Comparison of ENCODE assay signal across 8 cellular contexts in the genomic region with DNA sequence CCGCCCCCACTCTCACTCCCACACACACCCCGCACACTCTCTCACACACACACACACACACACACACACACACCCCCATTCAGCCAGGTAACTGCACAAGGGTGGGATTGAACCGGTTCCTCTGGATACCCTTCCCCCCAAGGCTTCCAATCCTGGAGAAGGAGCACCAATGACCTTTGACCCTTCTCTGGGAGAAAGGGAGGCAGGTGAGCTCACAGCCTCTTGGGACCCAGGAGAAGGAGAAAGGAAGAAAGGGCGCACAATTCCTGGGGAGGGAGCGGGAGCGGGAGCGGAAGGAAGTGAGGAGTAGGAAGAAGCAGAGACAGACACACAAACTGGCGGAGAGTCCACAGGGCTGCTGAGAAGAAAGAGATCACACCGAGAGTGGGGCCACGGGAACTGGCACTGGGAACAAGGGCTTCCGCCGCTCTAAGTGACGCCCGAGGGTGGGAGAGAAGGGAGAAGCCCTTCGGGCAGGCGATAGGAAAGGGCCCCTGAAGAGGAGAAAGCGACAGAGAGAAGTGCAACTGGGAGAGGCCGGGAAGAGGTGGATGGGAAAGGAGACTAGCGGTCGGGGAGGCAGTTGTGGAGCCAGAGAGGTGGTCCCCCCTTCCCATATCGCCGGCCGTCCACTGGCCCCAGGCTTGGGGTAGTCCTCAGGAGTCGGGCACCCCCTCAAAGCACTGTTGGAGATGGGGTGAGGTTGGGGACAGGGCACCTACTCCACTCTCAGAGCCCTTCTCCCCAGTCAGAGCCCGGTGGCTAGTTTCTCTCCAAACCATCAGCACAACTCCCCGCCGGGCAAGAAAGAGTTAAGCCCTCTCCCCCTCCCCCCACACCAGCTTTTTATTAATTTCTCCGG. TPM values are rescaled to one million over a fixed set of nuclear protein-coding genes. Genes with fewer than 3 reads are reported as not detected.
DNase-seq lines count a peak whose midpoint lies in the region; ATAC-seq lines count a peak whose summit lies in the region.

No MANE protein-coding gene starts in this region.

- H3K9ac ChIP-seq in mesenchymal stem cell (ENCODE audit: low read length) = peak overlapping the region; percentile 75

- no peaks in the 10 kb centered on the region for H3K36me3 Mint-ChIP-seq in activated naive CD4-positive, alpha-beta T cell treated with anti-CD3 and anti-CD28 coated beads, Interleukin-2, amount 50 U/mL, for 24 hours
- H3K36me3 Mint-ChIP-seq in activated naive CD4-positive, alpha-beta T cell treated with anti-CD3 and anti-CD28 coated beads, Interleukin-2, amount 50 U/mL, for 72 hours = peaks cover 0 to 11% of the 10 kb centered on the region in 2 donors
- H3K36me3 Mint-ChIP-seq in central memory CD8-positive, alpha-beta T cell (ENCODE audit: insufficient read depth) = peaks cover 25% of the 10 kb centered on the region

- H3K79me1 ChIP-seq in mesenchymal stem cell (replicated peaks; ENCODE audit: low read length, poor library complexity, severe bottlenecking) = peaks cover 18% of the 10 kb centered on the region

- peak overlapping the region; percentile 18 to 87 for H2BK12ac ChIP-seq in mesenchymal stem cell (ENCODE audit: low read length in 2 of 2)

- peaks cover 0 to 21% of the 10 kb centered on the region in 2 experiments for H3K36me3 ChIP-seq in mesenchymal stem cell (ENCODE audit: control insufficient read depth in 1 of 2, insufficient read depth in 2 of 2, low read depth in 1 of 2, low read length in 2 of 2)

- ATAC-seq in activated naive CD4-positive, alpha-beta T cell treated with anti-CD3 and anti-CD28 coated beads, Interleukin-2, amount 50 U/mL, for 72 hours = no peak
- ATAC-seq in central memory CD8-positive, alpha-beta T cell (replicated peaks; ENCODE audit: extremely low read depth, poor library complexity, severe bottlenecking) = no peak

- no peaks in the 10 kb centered on the region for H3K27me3 ChIP-seq in mesenchymal stem cell (ENCODE audit: control insufficient read depth in 1 of 2, insufficient read depth in 1 of 2, low read length in 2 of 2)

- H3K4me2 ChIP-seq in mesenchymal stem cell (ENCODE audit: low read length, poor library complexity, severe bottlenecking) = peak overlapping the region; percentile 93

- DNase-seq in activated naive CD4-positive, alpha-beta T cell treated with anti-CD3 and anti-CD28 coated beads, Interleukin-2, amount 50 U/mL, for 72 hours (ENCODE audit: low spot score in 2 of 2) = no peak
- no peak for DNase-seq in central memory CD8-positive, alpha-beta T cell (ENCODE audit: low spot score in 2 of 2)
- peak; percentile 57 for DNase-seq in mesenchymal stem cell
- peak; percentile 43 for DNase-seq in ureter (ENCODE audit: low spot score)
- no peak for DNase-seq in activated CD8-positive, alpha-beta memory T cell treated with anti-CD3 and anti-CD28 coated beads for 24 hours
- no peak for DNase-seq in cerebellum (ENCODE audit: low spot score)
- DNase-seq in NCI-H187 (lab: John Stamatoyannopoulos, UW) = no peak

- peak overlapping the region in 1 of 2 experiments; percentile 23 for H3K23ac ChIP-seq in mesenchymal stem cell (ENCODE audit: low read length in 2 of 2)

- peak overlapping the region; percentile 90 for H3K27ac ChIP-seq in mesenchymal stem cell (ENCODE audit: low read length, poor library complexity, severe bottlenecking)

- peak overlapping the region; percentile 40 for H2BK15ac ChIP-seq in mesenchymal stem cell (ENCODE audit: low read depth, poor library complexity, severe bottlenecking)

- peaks cover 27% of the 10 kb centered on the region for H3K4me1 Mint-ChIP-seq in activated naive CD4-positive, alpha-beta T cell treated with anti-CD3 and anti-CD28 coated beads, Interleukin-2, amount 50 U/mL, for 24 hours
- peaks cover 42% of the 10 kb centered on the region for H3K4me1 Mint-ChIP-seq in central memory CD8-positive, alpha-beta T cell

- peak overlapping the region; percentile 81 to 88 for H3K18ac ChIP-seq in mesenchymal stem cell (ENCODE audit: low read depth in 1 of 2, low read length in 2 of 2)

- peak overlapping the region; percentile 93 for H4K91ac ChIP-seq in mesenchymal stem cell (ENCODE audit: low read length)

- H3K4me3 Mint-ChIP-seq in activated naive CD4-positive, alpha-beta T cell treated with anti-CD3 and anti-CD28 coated beads, Interleukin-2, amount 50 U/mL, for 24 hours = peak overlapping the region; percentile 68
- peak overlapping the region; percentile 72 for H3K4me3 Mint-ChIP-seq in central memory CD8-positive, alpha-beta T cell

- peak overlapping the region; percentile 75 to 79 for H3K4me3 ChIP-seq in mesenchymal stem cell (ENCODE audit: insufficient read depth in 1 of 2, low read depth in 1 of 2, low read length in 2 of 2)

- WGBS in mesenchymal stem cell = 16% methylated on average over 20 of the region's 28 CpGs

- H2BK5ac ChIP-seq in mesenchymal stem cell (ENCODE audit: low read depth, low read length, poor library complexity, severe bottlenecking) = no peak overlapping the region

- H4K8ac ChIP-seq in mesenchymal stem cell (ENCODE audit: low read length) = peak overlapping the region; percentile 94

- peak overlapping the region; percentile 47 for H2AFZ ChIP-seq in mesenchymal stem cell (ENCODE audit: low read depth, low read length)

- H3K27me3 Mint-ChIP-seq in activated naive CD4-positive, alpha-beta T cell treated with anti-CD3 and anti-CD28 coated beads, Interleukin-2, amount 50 U/mL, for 24 hours = peaks cover 9% of the 10 kb centered on the region
- H3K27me3 Mint-ChIP-seq in central memory CD8-positive, alpha-beta T cell = peaks cover 16% of the 10 kb centered on the region

- H3K4me1 ChIP-seq in mesenchymal stem cell (ENCODE audit: control insufficient read depth, insufficient read depth, low read depth, low read length) = peaks cover 45% of the 10 kb centered on the region

- H3K9me3 Mint-ChIP-seq in activated naive CD4-positive, alpha-beta T cell treated with anti-CD3 and anti-CD28 coated beads, Interleukin-2, amount 50 U/mL, for 24 hours = no peaks in the 10 kb centered on the region
- no peaks in the 10 kb centered on the region for H3K9me3 Mint-ChIP-seq in activated naive CD4-positive, alpha-beta T cell treated with anti-CD3 and anti-CD28 coated beads, Interleukin-2, amount 50 U/mL, for 72 hours
- H3K9me3 Mint-ChIP-seq in central memory CD8-positive, alpha-beta T cell = no peaks in the 10 kb centered on the region

- no peaks in the 10 kb centered on the region for H3K9me3 ChIP-seq in mesenchymal stem cell (ENCODE audit: control insufficient read depth, low read length)

- H3K14ac ChIP-seq in mesenchymal stem cell (ENCODE audit: low read length in 2 of 2) = peak overlapping the region; percentile 86 to 89

- peak overlapping the region; percentile 89 for H2AK5ac ChIP-seq in mesenchymal stem cell (ENCODE audit: low read length, severe bottlenecking)

- H3K4ac ChIP-seq in mesenchymal stem cell (ENCODE audit: low read depth in 1 of 2, low read length in 2 of 2) = peak overlapping the region; percentile 9 to 79

- peak overlapping the region; percentile 84 for H2BK120ac ChIP-seq in mesenchymal stem cell (ENCODE audit: low read depth, low read length)

- H3K27ac Mint-ChIP-seq in activated naive CD4-positive, alpha-beta T cell treated with anti-CD3 and anti-CD28 coated beads, Interleukin-2, amount 50 U/mL, for 24 hours = peak overlapping the region; percentile 72
- H3K27ac Mint-ChIP-seq in activated naive CD4-positive, alpha-beta T cell treated with anti-CD3 and anti-CD28 coated beads, Interleukin-2, amount 50 U/mL, for 72 hours = no peak overlapping the region
- H3K27ac Mint-ChIP-seq in central memory CD8-positive, alpha-beta T cell (ENCODE audit: low read depth) = peak overlapping the region; percentile 90

RNA-seq across cellular contexts. Expression of gene SAMD14, which starts 1.3 kb away (rescaled TPM):
- total RNA-seq in activated naive CD4-positive, alpha-beta T cell treated with anti-CD3 and anti-CD28 coated beads, Interleukin-2, amount 50 U/mL, for 72 hours = 1 to 10 TPM; 1.3 to 4.4 TPM
- 17.9 TPM for polyA plus RNA-seq in mesenchymal stem cell (2013, experiment 1 of 2)
- polyA plus RNA-seq in mesenchymal stem cell (2013, experiment 2 of 2) = 17.2 TPM
- 5.5 TPM for total RNA-seq in ureter
- 26.2 TPM for total RNA-seq in cerebellum

RNA-seq across cellular contexts. Expression of gene PPP1R9B, which starts 21.8 kb away (rescaled TPM):
- total RNA-seq in activated naive CD4-positive, alpha-beta T cell treated with anti-CD3 and anti-CD28 coated beads, Interleukin-2, amount 50 U/mL, for 72 hours = 100 to 1,000 TPM in 1 of 2 donors, 10 to 100 TPM in 1; 74.4 to 112 TPM
- polyA plus RNA-seq in mesenchymal stem cell (2013, experiment 1 of 2) = 34.9 TPM
- 33.0 TPM for polyA plus RNA-seq in mesenchymal stem cell (2013, experiment 2 of 2)
- total RNA-seq in ureter (38.4 TPM), cerebellum (29.1 TPM)

RNA-seq across cellular contexts. Expression of gene PDK2, which starts 33.5 kb away (rescaled TPM):
- 10 to 100 TPM; 14.3 to 18.7 TPM for total RNA-seq in activated naive CD4-positive, alpha-beta T cell treated with anti-CD3 and anti-CD28 coated beads, Interleukin-2, amount 50 U/mL, for 72 hours
- 43.1 TPM for polyA plus RNA-seq in mesenchymal stem cell (2013, experiment 1 of 2)
- polyA plus RNA-seq in mesenchymal stem cell (2013, experiment 2 of 2) = 39.6 TPM
- 25.7 TPM for total RNA-seq in ureter
- total RNA-seq in cerebellum = 21.3 TPM

RNA-seq across cellular contexts. Expression of gene SGCA, which starts 37.1 kb away (rescaled TPM):
- total RNA-seq in activated naive CD4-positive, alpha-beta T cell treated with anti-CD3 and anti-CD28 coated beads, Interleukin-2, amount 50 U/mL, for 72 hours = under 1 TPM; 0.31 to 0.41 TPM
- polyA plus RNA-seq in mesenchymal stem cell (2013, experiment 1 of 2) = 0.14 TPM
- 0.08 TPM for polyA plus RNA-seq in mesenchymal stem cell (2013, experiment 2 of 2)
- 16.9 TPM for total RNA-seq in ureter
- total RNA-seq in cerebellum = not detected

Comparison
In these comparisons a context has a peak if more than half of its experiments do, and no peak if none do; other contexts are left out.
1. H3K27ac Mint-ChIP-seq: peak in activated naive CD4-positive, alpha-beta T cell treated with anti-CD3 and anti-CD28 coated beads, Interleukin-2, amount 50 U/mL, for 24 hours (single experiment) and central memory CD8-positive, alpha-beta T cell (single experiment); none in activated naive CD4-positive, alpha-beta T cell treated with anti-CD3 and anti-CD28 coated beads, Interleukin-2, amount 50 U/mL, for 72 hours (0 of 2).
2. DNase-seq: peak in mesenchymal stem cell (single experiment) and ureter (single experiment); none in activated naive CD4-positive, alpha-beta T cell treated with anti-CD3 and anti-CD28 coated beads, Interleukin-2, amount 50 U/mL, for 72 hours (0 of 2), central memory CD8-positive, alpha-beta T cell (0 of 2), activated CD8-positive, alpha-beta memory T cell treated with anti-CD3 and anti-CD28 coated beads for 24 hours (single experiment), cerebellum (single experiment) and NCI-H187 (0 of 2).